Comparison of ENCODE assay signal across 27 cellular contexts in genomic region chr16:67748791-67749282, GRCh38. TPM values are rescaled to one million over a fixed set of nuclear protein-coding genes. Genes with fewer than 3 reads are reported as not detected.
DNase-seq lines count a peak whose midpoint lies in the region; ATAC-seq and TF ChIP-seq lines count a peak whose summit lies in the region.
"Had no signal": no experiment of that assay in that cellular context is flagged by ENCODE, and none has a peak within 500 bp of the region (broad histone marks: within the 10 kb centered on the region; RNA-seq: fewer than 3 reads in every experiment).

No MANE protein-coding gene starts in this region.

- H3K36me3 Mint-ChIP-seq in activated CD4-positive, alpha-beta T cell treated with anti-CD3 and anti-CD28 coated beads, Interleukin-2, amount 10 ng/mL, durations not matched to agents 24 days and 14 days (ENCODE audit: low read depth), result peaks cover 8% of the 10 kb centered on the region
- H3K36me3 Mint-ChIP-seq: natural killer cell had no signal

- H4K20me1 ChIP-seq in OCI-LY1 (ENCODE audit: insufficient read depth, low read length), result no peaks in the 10 kb centered on the region

- no peak overlapping the region for H2AFZ ChIP-seq in OCI-LY1 (ENCODE audit: low read length)

- peak overlapping the region; percentile 35; the same call in 1 of the 2 replicates for H3K4me2 ChIP-seq in OCI-LY1 (ENCODE audit: low read length)

- no peaks in the 10 kb centered on the region for H3K9me3 Mint-ChIP-seq in activated CD4-positive, alpha-beta T cell treated with anti-CD3 and anti-CD28 coated beads, Interleukin-2, amount 10 ng/mL, durations not matched to agents 24 days and 14 days
- H3K9me3 Mint-ChIP-seq: activated CD4-positive, alpha-beta memory T cell treated with anti-CD3 and anti-CD28 coated beads, Interleukin-2, amount 10 ng/mL, durations not matched to agents 7 days and 5 days; activated T-cell treated with anti-CD3 and anti-CD28 coated beads, Interleukin-2, amount 50 U/mL, for 24 hours; natural killer cell; type B pancreatic cell had no signal

- intact Hi-C loops in activated CD4-positive, alpha-beta T cell treated with anti-CD3 and anti-CD28 coated beads, Interleukin-2, amount 10 ng/mL, durations not matched to agents 24 days and 14 days (cut with micrococcal nuclease), result no loop called here
- intact Hi-C loops in mucosa of descending colon (cut with DNase I, micrococcal nuclease) (no loop called here), Right ventricle myocardium inferior (cut with DNase I) (no loop called here)

- H3K4me3 ChIP-seq in OCI-LY1 (ENCODE audit: low read depth, low read length, poor library complexity, severe bottlenecking) (no peak overlapping the region), epithelial cell of esophagus (ENCODE audit: low read length) (no peak overlapping the region), mucosa of descending colon (no peak overlapping the region)
- H3K4me3 ChIP-seq: MG63, pancreas had no signal

- peak overlapping the region; percentile 70 for H3K27ac ChIP-seq in OCI-LY1 (ENCODE audit: low read depth, low read length, poor library complexity, severe bottlenecking)
- H3K27ac ChIP-seq: HL-60, pancreas had no signal

- H3K27me3 ChIP-seq in OCI-LY1 (ENCODE audit: insufficient read depth, low read length), result no peaks in the 10 kb centered on the region
- H3K27me3 ChIP-seq: MG63, pancreas had no signal

- H3K27ac Mint-ChIP-seq in activated CD4-positive, alpha-beta T cell treated with anti-CD3 and anti-CD28 coated beads, Interleukin-2, amount 10 ng/mL, durations not matched to agents 24 days and 14 days, result peak overlapping the region; percentile 8
- H3K27ac Mint-ChIP-seq: activated CD4-positive, alpha-beta memory T cell treated with anti-CD3 and anti-CD28 coated beads, Interleukin-2, amount 10 ng/mL, durations not matched to agents 7 days and 5 days; activated naive CD8-positive, alpha-beta T cell; activated T-cell treated with anti-CD3 and anti-CD28 coated beads, Interleukin-2, amount 50 U/mL, for 24 hours; type B pancreatic cell had no signal

- ATAC-seq in mucosa of descending colon (peak; percentile 58), Right ventricle myocardium inferior (no peak)
- ATAC-seq: natural killer cell, pancreas had no signal

- H3K9me2 ChIP-seq in OCI-LY1 (ENCODE audit: low read depth, low read length), result no peaks in the 10 kb centered on the region

- H3K36me3 ChIP-seq in OCI-LY1 (ENCODE audit: insufficient read depth, low read length), result peaks cover 8% of the 10 kb centered on the region; the same call in 1 of the 2 replicates
- no peaks in the 10 kb centered on the region for H3K36me3 ChIP-seq in mucosa of descending colon (ENCODE audit: low read depth)
- H3K36me3 ChIP-seq: MG63, pancreas had no signal

- DNase-seq in activated CD4-positive, alpha-beta T cell treated with anti-CD3 and anti-CD28 coated beads, Interleukin-2, amount 10 ng/mL, durations not matched to agents 24 days and 14 days, result no peak
- DNase-seq in activated CD4-positive, alpha-beta T cell treated with anti-CD3 and anti-CD28 coated beads for 48 hours, result no peak
- DNase-seq in epithelial cell of esophagus (ENCODE audit: low read depth) (peak; percentile 77), mucosa of descending colon (no peak), H4 (ENCODE audit: low spot score) (no peak), NCI-H146 treated with DMSO at 0.1 percent for 48 hours (lab: John Stamatoyannopoulos, UW; ENCODE audit: unreplicated experiment) (no peak), Right ventricle myocardium inferior (ENCODE audit: missing footprints) (no peak)
- DNase-seq: 8988T; activated CD4-positive, alpha-beta memory T cell treated with anti-CD3 and anti-CD28 coated beads, Interleukin-2, amount 10 ng/mL, durations not matched to agents 7 days and 5 days; activated T-cell treated with anti-CD3 and anti-CD28 coated beads, Interleukin-2, amount 50 U/mL, for 24 hours; AML-193; cerebellar nuclear complex; GOT3; kidney glomerular epithelial cell; MG63; natural killer cell; NCI-H1417 treated with DMSO at 0.1 percent for 48 hours; NCI-H2171 treated with DMSO at 0.1 percent for 48 hours; NCI-H69; pancreas; right cardiac atrium; RPMI8226; T-helper 9 cell had no signal

- no peaks in the 10 kb centered on the region for H3K79me2 ChIP-seq in OCI-LY1 (ENCODE audit: insufficient read depth, low read length)

- no peaks in the 10 kb centered on the region for H3F3A ChIP-seq in OCI-LY1 (ENCODE audit: insufficient read depth, low read length)

- H3K27me3 Mint-ChIP-seq in activated CD4-positive, alpha-beta T cell treated with anti-CD3 and anti-CD28 coated beads, Interleukin-2, amount 10 ng/mL, durations not matched to agents 24 days and 14 days, result no peaks in the 10 kb centered on the region
- H3K27me3 Mint-ChIP-seq: activated CD4-positive, alpha-beta memory T cell treated with anti-CD3 and anti-CD28 coated beads, Interleukin-2, amount 10 ng/mL, durations not matched to agents 7 days and 5 days; activated naive CD8-positive, alpha-beta T cell; activated T-cell treated with anti-CD3 and anti-CD28 coated beads, Interleukin-2, amount 50 U/mL, for 24 hours; type B pancreatic cell had no signal

- H3K9ac ChIP-seq in OCI-LY1 (ENCODE audit: low read length), result peak overlapping the region; percentile 27; the same call in 1 of the 2 replicates

- no peak overlapping the region for H3K4me3 Mint-ChIP-seq in activated CD4-positive, alpha-beta T cell treated with anti-CD3 and anti-CD28 coated beads, Interleukin-2, amount 10 ng/mL, durations not matched to agents 24 days and 14 days
- H3K4me3 Mint-ChIP-seq: activated CD4-positive, alpha-beta memory T cell treated with anti-CD3 and anti-CD28 coated beads, Interleukin-2, amount 10 ng/mL, durations not matched to agents 7 days and 5 days; activated naive CD8-positive, alpha-beta T cell; activated T-cell treated with anti-CD3 and anti-CD28 coated beads, Interleukin-2, amount 50 U/mL, for 24 hours; natural killer cell; type B pancreatic cell had no signal

- peaks cover 2% of the 10 kb centered on the region for H3K4me1 Mint-ChIP-seq in activated CD4-positive, alpha-beta T cell treated with anti-CD3 and anti-CD28 coated beads, Interleukin-2, amount 10 ng/mL, durations not matched to agents 24 days and 14 days
- H3K4me1 Mint-ChIP-seq: activated CD4-positive, alpha-beta memory T cell treated with anti-CD3 and anti-CD28 coated beads, Interleukin-2, amount 10 ng/mL, durations not matched to agents 7 days and 5 days had no signal

- H3K9me3 ChIP-seq in OCI-LY1 (ENCODE audit: low read length) (no peaks in the 10 kb centered on the region), mucosa of descending colon (no peaks in the 10 kb centered on the region)
- H3K9me3 ChIP-seq: MG63, pancreas had no signal

- TF ChIP-seq CTCF in OCI-LY1 (IDR thresholded peaks at IDR 0.05; ENCODE audit: low read length), result no peak
- no peak for TF ChIP-seq CTCF in epithelial cell of esophagus (IDR thresholded peaks at IDR 0.05; ENCODE audit: insufficient read depth, low read depth, low read length, missing control alignments)
- no peak for TF ChIP-seq CTCF in mucosa of descending colon (IDR thresholded peaks at IDR 0.05)

- H3K4me1 ChIP-seq in OCI-LY1 (ENCODE audit: insufficient read depth, low read length, severe bottlenecking) (peaks cover 25% of the 10 kb centered on the region), mucosa of descending colon (ENCODE audit: low read depth) (peaks cover 4% of the 10 kb centered on the region)
- H3K4me1 ChIP-seq: pancreas had no signal

RNA-seq across cellular contexts. Expression of gene GFOD2, which starts 29.7 kb away (rescaled TPM):
- 16.2 and 18.3 TPM in 2 replicates for total RNA-seq in activated CD4-positive, alpha-beta T cell treated with anti-CD3 and anti-CD28 coated beads, Interleukin-2, amount 10 ng/mL, durations not matched to agents 24 days and 14 days
- total RNA-seq in mucosa of descending colon (10 to 100 TPM; 25.6 to 29.2 (median 27.9) TPM), Right ventricle myocardium inferior (9.0 TPM)
- total RNA-seq in H4 (2014; rRNA removed; shearing (Covaris generic)), result 10.7 and 11.5 TPM in 2 replicates

RNA-seq across cellular contexts. Expression of gene RANBP10, which starts 57.5 kb away (rescaled TPM):
- total RNA-seq in activated CD4-positive, alpha-beta T cell treated with anti-CD3 and anti-CD28 coated beads, Interleukin-2, amount 10 ng/mL, durations not matched to agents 24 days and 14 days, result 18.2 and 18.6 TPM in 2 replicates
- total RNA-seq in mucosa of descending colon (10 to 100 TPM; 19.6 to 24.1 (median 20.6) TPM), Right ventricle myocardium inferior (11.1 TPM)
- 1.7 and 3.2 TPM in 2 replicates for total RNA-seq in H4 (2014; rRNA removed; shearing (Covaris generic))

RNA-seq across cellular contexts. Expression of gene TSNAXIP1, which starts 57.9 kb away (rescaled TPM):
- total RNA-seq in activated CD4-positive, alpha-beta T cell treated with anti-CD3 and anti-CD28 coated beads, Interleukin-2, amount 10 ng/mL, durations not matched to agents 24 days and 14 days, result 0.65 and 0.80 TPM in 2 replicates
- 1 to 10 TPM in 1 of 3 donors, under 1 TPM in 2; 0.41 to 2.0 (median 0.48) TPM for total RNA-seq in mucosa of descending colon
- 0.48 TPM in 1 of 2 replicates, not detected in the other for total RNA-seq in H4 (2014; rRNA removed; shearing (Covaris generic))
- total RNA-seq in Right ventricle myocardium inferior, result 0.41 TPM
